In genomic region chr7:158570449-158571170, GRCh38 we compare ENCODE assay signal across 25 cellular contexts.
"Had no signal": no experiment of that assay in that cellular context is flagged by ENCODE, and none has a peak within 500 bp of the region (broad histone marks: within the 10 kb centered on the region; RNA-seq: fewer than 3 reads in every experiment).

No MANE protein-coding gene starts in this region.

- ATAC-seq: left ventricle myocardium superior; natural killer cell; psoas muscle; stimulated activated memory B cell treated with anti-CD40 and anti-IgM and Interleukin-4, amounts not matched to agents 10 μg/mL and 1 μg/mL and 100 μg/mL, for 72 hours; stimulated activated naive CD8-positive, alpha-beta T cell treated with anti-CD3 and anti-CD28 coated beads, Interleukin-15, Interleukin-2, amounts not matched to agents 100 U/mL and 50 U/mL, for 24 hours had no signal

- H3K4me1 ChIP-seq: colonic mucosa, esophagus squamous epithelium, lower lobe of right lung, psoas muscle, upper lobe of right lung, uterus had no signal

- H3K4me1 Mint-ChIP-seq: immature natural killer cell; natural killer cell; stimulated activated memory B cell treated with anti-CD40 and anti-IgM and Interleukin-4, amounts not matched to agents 10 μg/mL and 1 μg/mL and 100 μg/mL, for 72 hours had no signal

- H3K27ac Mint-ChIP-seq: dendritic cell treated with granulocyte-macrophage colony-stimulating factor and Interleukin-4, amounts not matched to agents 40 ng/mL and 50 ng/mL, for 4 days; immature natural killer cell; natural killer cell; stimulated activated memory B cell treated with anti-CD40 and anti-IgM and Interleukin-4, amounts not matched to agents 10 μg/mL and 1 μg/mL and 100 μg/mL, for 72 hours had no signal

- H3K27me3 ChIP-seq: uterus had no signal

- H3K36me3 ChIP-seq: colonic mucosa, esophagus squamous epithelium, lower lobe of right lung, neutrophil, spleen, transverse colon, upper lobe of right lung, uterus had no signal

- H3K27ac ChIP-seq: colonic mucosa, esophagus squamous epithelium, lower lobe of right lung, neutrophil, psoas muscle, skin epidermis, spleen, transverse colon, upper lobe of right lung, uterus had no signal

- DNase-seq: colonic mucosa; effector CD8-positive, alpha-beta T cell; erythroblast; esophagus squamous epithelium; foreskin melanocyte; hypothalamus; immature natural killer cell; islet precursor cell; kidney glomerular epithelial cell; left colon; left ventricle myocardium superior; lower lobe of right lung; natural killer cell; psoas muscle; right cardiac atrium; spleen; stimulated activated CD4-positive, alpha-beta T cell treated with anti-CD3 and anti-CD28 coated beads, Interleukin-4, amount 100 ng/mL, for 4 hours; stimulated activated naive CD8-positive, alpha-beta T cell treated with anti-CD3 and anti-CD28 coated beads, Interleukin-15, Interleukin-2, amounts not matched to agents 100 U/mL and 50 U/mL, for 24 hours; transverse colon; upper lobe of right lung; uterus had no signal

- H3K36me3 Mint-ChIP-seq: immature natural killer cell; natural killer cell; stimulated activated memory B cell treated with anti-CD40 and anti-IgM and Interleukin-4, amounts not matched to agents 10 μg/mL and 1 μg/mL and 100 μg/mL, for 72 hours had no signal

- H3K4me3 Mint-ChIP-seq: dendritic cell treated with granulocyte-macrophage colony-stimulating factor and Interleukin-4, amounts not matched to agents 40 ng/mL and 50 ng/mL, for 4 days; immature natural killer cell; natural killer cell; stimulated activated memory B cell treated with anti-CD40 and anti-IgM and Interleukin-4, amounts not matched to agents 10 μg/mL and 1 μg/mL and 100 μg/mL, for 72 hours had no signal

- H3K4me3 ChIP-seq: colonic mucosa, esophagus squamous epithelium, lower lobe of right lung, psoas muscle, skin epidermis, spleen, upper lobe of right lung, uterus had no signal

- H3K9me3 Mint-ChIP-seq: dendritic cell treated with granulocyte-macrophage colony-stimulating factor and Interleukin-4, amounts not matched to agents 40 ng/mL and 50 ng/mL, for 4 days; immature natural killer cell; natural killer cell; stimulated activated memory B cell treated with anti-CD40 and anti-IgM and Interleukin-4, amounts not matched to agents 10 μg/mL and 1 μg/mL and 100 μg/mL, for 72 hours had no signal

- H3K9me3 ChIP-seq: colonic mucosa, esophagus squamous epithelium, lower lobe of right lung, neutrophil, psoas muscle, spleen, transverse colon, upper lobe of right lung, uterus had no signal
